18 cellular contexts compared by ENCODE assay signal in the genomic region with DNA sequence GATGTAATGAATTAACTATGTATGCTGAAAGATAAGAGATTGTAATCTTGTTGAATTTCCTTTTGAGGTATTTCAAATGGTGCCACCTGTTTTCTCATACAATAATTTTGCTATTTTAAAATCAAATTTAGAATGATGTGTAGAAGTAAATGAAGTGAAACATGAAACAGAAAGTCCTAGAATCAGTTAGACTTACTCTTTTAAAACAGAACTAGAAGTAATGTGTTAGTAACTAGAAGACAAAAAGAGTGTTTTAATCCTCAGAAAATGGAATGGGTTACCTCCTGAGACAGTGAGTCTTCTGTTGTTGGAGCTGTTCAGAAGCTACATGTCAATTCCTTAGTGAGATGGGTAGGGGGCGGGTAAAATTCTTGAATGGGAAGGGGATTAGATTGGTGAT. TPM values are rescaled to one million over a fixed set of nuclear protein-coding genes. Genes with fewer than 3 reads are reported as not detected.
DNase-seq lines count a peak whose midpoint lies in the region; ATAC-seq and TF ChIP-seq lines count a peak whose summit lies in the region.
"Had no signal": no experiment of that assay in that cellular context is flagged by ENCODE, and none has a peak within 500 bp of the region (broad histone marks: within the 10 kb centered on the region; RNA-seq: fewer than 3 reads in every experiment).

No MANE protein-coding gene starts in this region.

- intact Hi-C loops in ovary (cut with DNase I), result no loop called here

- H3K27me3 ChIP-seq in DND-41 (ENCODE audit: insufficient read depth, low read length, poor library complexity) (no peaks in the 10 kb centered on the region), Karpas-422 (ENCODE audit: low read length) (no peaks in the 10 kb centered on the region), SJCRH30 (no peaks in the 10 kb centered on the region), neural progenitor cell (no peaks in the 10 kb centered on the region), ovary (no peaks in the 10 kb centered on the region)
- H3K27me3 ChIP-seq: BLaER1 treated with 17β-estradiol and CSF1 and Interleukin-3, amounts not matched to agents 10 nM and 100 nM had no signal

- H3K4me1 Mint-ChIP-seq in neural progenitor cell, result peaks cover 9% of the 10 kb centered on the region
- peaks cover 8% of the 10 kb centered on the region for H3K4me1 Mint-ChIP-seq in activated CD8-positive, alpha-beta memory T cell treated with anti-CD3 and anti-CD28 coated beads, Interleukin-2, amount 10 ng/mL, durations not matched to agents 7 days and 5 days

- H3K9ac ChIP-seq in DND-41 (ENCODE audit: low read depth, low read length) (no peak overlapping the region), Karpas-422 (ENCODE audit: low read length) (no peak overlapping the region), neural progenitor cell (no peak overlapping the region)
- H3K9ac ChIP-seq: BLaER1 treated with 17β-estradiol and CSF1 and Interleukin-3, amounts not matched to agents 10 nM and 100 nM; GM23248 had no signal

- H3K79me2 ChIP-seq in DND-41 (ENCODE audit: insufficient read depth, low read length) (no peaks in the 10 kb centered on the region), Karpas-422 (ENCODE audit: low read length) (no peaks in the 10 kb centered on the region), neural progenitor cell (ENCODE audit: low read depth) (no peaks in the 10 kb centered on the region)

- H3K4me3 ChIP-seq in DND-41 (ENCODE audit: low read depth in 1 of 2, low read length in 2 of 2) (no peak overlapping the region), Karpas-422 (ENCODE audit: low read length) (no peak overlapping the region), SJCRH30 (no peak overlapping the region), neural progenitor cell (no peak overlapping the region), ovary (no peak overlapping the region)
- H3K4me3 ChIP-seq: BLaER1 treated with 17β-estradiol and CSF1 and Interleukin-3, amounts not matched to agents 10 nM and 100 nM; GM23248 had no signal

- H3K27ac ChIP-seq in DND-41 (ENCODE audit: low read length), result peak overlapping the region; percentile 36
- H3K27ac ChIP-seq in Karpas-422 (ENCODE audit: low read length), result no peak overlapping the region
- peak overlapping the region; percentile 5; the same call in 1 of the 2 replicates for H3K27ac ChIP-seq in SJCRH30
- H3K27ac ChIP-seq in neural progenitor cell, result no peak overlapping the region
- H3K27ac ChIP-seq in ovary, result no peak overlapping the region
- H3K27ac ChIP-seq: BLaER1 treated with 17β-estradiol and CSF1 and Interleukin-3, amounts not matched to agents 10 nM and 100 nM; GM23248 had no signal

- H3K27ac Mint-ChIP-seq in neural progenitor cell, result no peak overlapping the region
- H3K27ac Mint-ChIP-seq in activated CD8-positive, alpha-beta memory T cell treated with anti-CD3 and anti-CD28 coated beads, Interleukin-2, amount 10 ng/mL, durations not matched to agents 7 days and 5 days, result no peak overlapping the region
- H3K27ac Mint-ChIP-seq: CD4-positive, CD25-positive, alpha-beta regulatory T cell had no signal

- TF ChIP-seq CTCF in DND-41 (IDR thresholded peaks at IDR 0.05; ENCODE audit: borderline replicate concordance, extremely low read depth, low read length, poor library complexity, severe bottlenecking) (no peak), neural progenitor cell (IDR thresholded peaks at IDR 0.05) (no peak), ovary (IDR thresholded peaks at IDR 0.05) (no peak)

- no peak for TF ChIP-seq POLR2A in ovary (IDR thresholded peaks at IDR 0.05)

- H3K9me3 Mint-ChIP-seq in neural progenitor cell, result no peaks in the 10 kb centered on the region
- H3K9me3 Mint-ChIP-seq in activated CD8-positive, alpha-beta memory T cell treated with anti-CD3 and anti-CD28 coated beads, Interleukin-2, amount 10 ng/mL, durations not matched to agents 7 days and 5 days (ENCODE audit: low read depth), result no peaks in the 10 kb centered on the region
- H3K9me3 Mint-ChIP-seq: CD4-positive, CD25-positive, alpha-beta regulatory T cell had no signal

- H4K20me1 ChIP-seq in DND-41 (ENCODE audit: insufficient read depth, low read length), result no peaks in the 10 kb centered on the region
- H4K20me1 ChIP-seq in Karpas-422 (ENCODE audit: insufficient read depth, low read depth, low read length), result no peaks in the 10 kb centered on the region
- no peaks in the 10 kb centered on the region for H4K20me1 ChIP-seq in neural progenitor cell (ENCODE audit: low read depth)
- H4K20me1 ChIP-seq: BLaER1 treated with 17β-estradiol and CSF1 and Interleukin-3, amounts not matched to agents 10 nM and 100 nM had no signal

- H3F3A ChIP-seq in neural progenitor cell (ENCODE audit: low read depth), result peaks cover 16% of the 10 kb centered on the region

- peaks cover 18% of the 10 kb centered on the region for H3K4me1 ChIP-seq in DND-41 (ENCODE audit: insufficient read depth, low read length)
- peaks cover 9% of the 10 kb centered on the region for H3K4me1 ChIP-seq in Karpas-422 (ENCODE audit: low read length)
- H3K4me1 ChIP-seq in SJCRH30, result peaks cover 19% of the 10 kb centered on the region
- peaks cover 17% of the 10 kb centered on the region for H3K4me1 ChIP-seq in neural progenitor cell
- H3K4me1 ChIP-seq in ovary (ENCODE audit: insufficient read depth), result no peaks in the 10 kb centered on the region

- no peak for ATAC-seq in DND-41 (ENCODE audit: insufficient read depth, low read depth)
- ATAC-seq in activated CD8-positive, alpha-beta memory T cell treated with anti-CD3 and anti-CD28 coated beads, Interleukin-2, amount 10 ng/mL, durations not matched to agents 7 days and 5 days, result no peak
- ATAC-seq: HCT116 had no signal

- H3K27me3 Mint-ChIP-seq in neural progenitor cell (ENCODE audit: insufficient read depth, low read depth), result peaks cover 3% of the 10 kb centered on the region
- H3K27me3 Mint-ChIP-seq in activated CD8-positive, alpha-beta memory T cell treated with anti-CD3 and anti-CD28 coated beads, Interleukin-2, amount 10 ng/mL, durations not matched to agents 7 days and 5 days, result peaks cover 35% of the 10 kb centered on the region

- H2AFZ ChIP-seq in DND-41 (ENCODE audit: low read depth, low read length) (no peak overlapping the region; the same call in 1 of the 2 replicates), Karpas-422 (ENCODE audit: low read length) (no peak overlapping the region), neural progenitor cell (replicated peaks) (no peak overlapping the region)
- H2AFZ ChIP-seq: GM23248 had no signal

- no peaks in the 10 kb centered on the region for H3K9me3 ChIP-seq in DND-41 (ENCODE audit: insufficient read depth, low read length, severe bottlenecking)
- no peaks in the 10 kb centered on the region for H3K9me3 ChIP-seq in Karpas-422 (ENCODE audit: low read length)
- H3K9me3 ChIP-seq in SJCRH30 (replicated peaks), result no peaks in the 10 kb centered on the region
- H3K9me3 ChIP-seq in neural progenitor cell (ENCODE audit: low read depth), result no peaks in the 10 kb centered on the region
- H3K9me3 ChIP-seq in ovary, result no peaks in the 10 kb centered on the region
- H3K9me3 ChIP-seq: BLaER1 treated with 17β-estradiol and CSF1 and Interleukin-3, amounts not matched to agents 10 nM and 100 nM had no signal

- H3K9me2 ChIP-seq in Karpas-422 (replicated peaks; ENCODE audit: insufficient read depth, low read length), result no peaks in the 10 kb centered on the region

- H3K4me2 ChIP-seq in DND-41 (ENCODE audit: insufficient read depth, low read length), result peak overlapping the region; percentile 31; the same call in 1 of the 2 replicates
- H3K4me2 ChIP-seq in Karpas-422 (ENCODE audit: low read depth, low read length, poor library complexity, severe bottlenecking), result no peak overlapping the region
- H3K4me2 ChIP-seq in neural progenitor cell, result peak overlapping the region; percentile 49
- H3K4me2 ChIP-seq: BLaER1 treated with 17β-estradiol and CSF1 and Interleukin-3, amounts not matched to agents 10 nM and 100 nM had no signal

- 84 to 96% (median 94%) methylated on average over 1 of the region's 1 CpG for WGBS in ovary, 3 donors

- no peaks in the 10 kb centered on the region for H3K36me3 ChIP-seq in DND-41 (ENCODE audit: insufficient read depth, low read length)
- H3K36me3 ChIP-seq in Karpas-422 (ENCODE audit: insufficient read depth, low read length), result no peaks in the 10 kb centered on the region
- H3K36me3 ChIP-seq in SJCRH30, result no peaks in the 10 kb centered on the region
- no peaks in the 10 kb centered on the region for H3K36me3 ChIP-seq in neural progenitor cell
- no peaks in the 10 kb centered on the region for H3K36me3 ChIP-seq in ovary

- H3K4me3 Mint-ChIP-seq in neural progenitor cell, result no peak overlapping the region
- H3K4me3 Mint-ChIP-seq in activated CD8-positive, alpha-beta memory T cell treated with anti-CD3 and anti-CD28 coated beads, Interleukin-2, amount 10 ng/mL, durations not matched to agents 7 days and 5 days, result no peak overlapping the region
- H3K4me3 Mint-ChIP-seq: CD4-positive, CD25-positive, alpha-beta regulatory T cell had no signal

- CTCF ChIA-PET in activated CD8-positive, alpha-beta memory T cell treated with anti-CD3 and anti-CD28 coated beads, Interleukin-2, amount 10 ng/mL, durations not matched to agents 7 days and 5 days (lab: Charles Lee), result no interaction called here

- DNase-seq in DND-41, result no peak
- DNase-seq in Karpas-422, result peak; percentile 30
- no peak for DNase-seq in SJCRH30
- no peak for DNase-seq in neural progenitor cell (ENCODE audit: low spot score)
- no peak for DNase-seq in DMS 273 (lab: John Stamatoyannopoulos, UW; ENCODE audit: unreplicated experiment)
- no peak for DNase-seq in ovary
- no peak for DNase-seq in activated CD8-positive, alpha-beta memory T cell treated with anti-CD3 and anti-CD28 coated beads, Interleukin-2, amount 10 ng/mL, durations not matched to agents 7 days and 5 days
- DNase-seq: 8988T; ACHN; CD4-positive, CD25-positive, alpha-beta regulatory T cell; DMS 273 treated with DMSO at 0.1 percent for 48 hours; DMS79; EL; GM23248; IMR-90; KBM-7 had no signal

- no peak for TF ChIP-seq EP300 in ovary (IDR thresholded peaks at IDR 0.05)

- no peaks in the 10 kb centered on the region for H3K36me3 Mint-ChIP-seq in neural progenitor cell
- peaks cover 2% of the 10 kb centered on the region for H3K36me3 Mint-ChIP-seq in activated CD8-positive, alpha-beta memory T cell treated with anti-CD3 and anti-CD28 coated beads, Interleukin-2, amount 10 ng/mL, durations not matched to agents 7 days and 5 days
- H3K36me3 Mint-ChIP-seq: CD4-positive, CD25-positive, alpha-beta regulatory T cell had no signal

RNA-seq across cellular contexts. Expression of gene MAP2K5, which starts 8.1 kb away (rescaled TPM):
- total RNA-seq in Karpas-422 (2014; rRNA removed; shearing (Covaris generic); ENCODE audit: low replicate concordance), result 32.0 and 32.1 TPM in 2 replicates
- total RNA-seq in SJCRH30 (2014; rRNA removed; shearing (Covaris generic)), result 11.7 and 13.9 TPM in 2 replicates
- 11.1 and 17.2 TPM in 2 replicates for total RNA-seq in neural progenitor cell (ENCODE audit: low replicate concordance)
- 10 to 100 TPM in 6 of 7 donors, 1 to 10 TPM in 1; 4.0 to 24.9 (median 23.2) TPM for total RNA-seq in ovary
- polyA plus RNA-seq in ovary, result 10 to 100 TPM; 16.4 to 39.8 TPM
- total RNA-seq in activated CD8-positive, alpha-beta memory T cell treated with anti-CD3 and anti-CD28 coated beads, Interleukin-2, amount 10 ng/mL, durations not matched to agents 7 days and 5 days, result 10 to 100 TPM; 15.7 to 23.5 TPM

RNA-seq across cellular contexts. Expression of gene C15orf61, which starts 13.4 kb away (rescaled TPM):
- total RNA-seq in Karpas-422 (2014; rRNA removed; shearing (Covaris generic); ENCODE audit: low replicate concordance), result 13.3 and 19.7 TPM in 2 replicates
- 5.2 and 6.6 TPM in 2 replicates for total RNA-seq in SJCRH30 (2014; rRNA removed; shearing (Covaris generic))
- total RNA-seq in neural progenitor cell (ENCODE audit: low replicate concordance) (3.5 and 4.1 TPM in 2 replicates), ovary (1 to 10 TPM; 5.6 to 7.8 (median 7.2) TPM)
- 1 to 10 TPM; 2.7 to 3.2 TPM for polyA plus RNA-seq in ovary
- total RNA-seq in activated CD8-positive, alpha-beta memory T cell treated with anti-CD3 and anti-CD28 coated beads, Interleukin-2, amount 10 ng/mL, durations not matched to agents 7 days and 5 days, result 1 to 10 TPM; 3.5 to 3.8 TPM

Comparison
In these comparisons a context has a peak if more than half of its experiments do, and no peak if none do; other contexts are left out.
1. H3K27ac ChIP-seq: peak in DND-41 (single experiment) and SJCRH30 (single experiment); none in Karpas-422 (single experiment), neural progenitor cell (single experiment) and ovary (0 of 2).